Comparison of ENCODE assay signal across 1 cellular context in genomic region chr4:47577779-47578553, GRCh38.
TF ChIP-seq lines count a peak whose summit lies in the region.

No MANE protein-coding gene starts in this region.

TF ChIP-seq in IMR-90, 13 proteins besides CTCF, POLR2A, EP300 and RAD21:
- TF ChIP-seq RFX5 (IDR thresholded peaks at IDR 0.05; ENCODE audit: low read depth, low read length) (no peak), CHD1 (IDR thresholded peaks at IDR 0.05; ENCODE audit: low read depth, low read length) (no peak), MAFK (IDR thresholded peaks at IDR 0.05; ENCODE audit: low read depth, low read length) (no peak), BHLHE40 (IDR thresholded peaks at IDR 0.05; ENCODE audit: low read depth, low read length) (no peak), FOS (IDR thresholded peaks at IDR 0.05; ENCODE audit: low read depth, low read length) (no peak), ELK1 (IDR thresholded peaks at IDR 0.05; ENCODE audit: borderline replicate concordance, low read depth, low read length) (no peak), RCOR1 (IDR thresholded peaks at IDR 0.05; ENCODE audit: insufficient replicate concordance, low read length) (no peak), MAZ (IDR thresholded peaks at IDR 0.05; ENCODE audit: borderline replicate concordance, low read depth, low read length) (no peak), SMC3 (IDR thresholded peaks at IDR 0.05; ENCODE audit: low read depth, low read length) (no peak), USF2 (IDR thresholded peaks at IDR 0.05; ENCODE audit: low read depth, low read length) (no peak), MXI1 (IDR thresholded peaks at IDR 0.05; ENCODE audit: borderline replicate concordance, low read depth, low read length) (no peak), NFE2L2 (IDR thresholded peaks at IDR 0.05; ENCODE audit: low read depth, low read length) (no peak), CEBPB (IDR thresholded peaks at IDR 0.05; ENCODE audit: low read depth, low read length) (no peak)
